ENCODE assay signal across 8 cellular contexts in the genomic region with DNA sequence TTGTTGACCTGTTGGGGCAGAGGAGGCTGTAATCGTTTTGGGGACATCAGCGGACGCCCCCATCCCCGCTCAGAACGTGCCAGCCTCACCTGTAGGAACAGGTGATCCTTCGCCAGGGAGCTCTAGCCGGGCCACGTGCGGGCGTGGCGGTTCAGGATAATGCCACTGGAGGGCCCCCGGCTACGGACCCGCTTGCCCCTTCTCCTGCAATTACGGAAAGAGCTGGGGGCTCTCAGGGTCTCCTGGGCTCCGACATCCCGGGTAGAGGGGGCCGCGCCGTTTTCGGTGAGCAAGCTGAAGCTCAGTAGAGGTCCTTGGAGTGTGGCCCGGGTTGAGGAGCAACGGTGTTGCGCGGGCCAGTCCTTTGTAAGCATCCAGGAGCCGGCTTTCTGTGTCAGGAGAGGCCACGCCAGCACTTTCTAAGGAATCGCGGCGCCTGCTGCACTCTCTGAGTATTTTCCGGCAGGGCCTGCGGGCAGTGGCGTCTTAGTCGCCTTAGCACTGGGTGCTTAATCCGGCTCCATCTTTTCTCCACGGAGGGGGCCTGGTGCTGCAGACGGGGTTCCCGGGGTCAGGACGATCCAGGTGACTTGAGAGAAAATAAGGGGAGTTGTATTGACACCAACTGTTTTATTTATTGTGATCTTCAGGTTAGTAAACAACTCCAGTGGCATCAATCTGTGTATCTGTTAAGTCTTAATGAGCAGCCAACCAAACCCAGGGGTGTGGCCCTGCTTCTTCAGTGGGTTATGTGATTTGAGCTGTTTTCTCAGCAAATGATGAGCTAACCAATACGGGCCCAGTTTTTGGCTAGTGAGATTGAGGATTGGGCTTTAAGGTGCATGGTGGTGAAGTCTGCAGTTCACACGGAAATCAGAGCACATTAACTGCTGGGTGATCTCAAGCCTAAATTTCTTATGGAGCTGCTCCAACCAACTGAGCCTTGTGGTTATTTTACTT. TPM values are rescaled to one million over a fixed set of nuclear protein-coding genes. Genes with fewer than 3 reads are reported as not detected.
DNase-seq lines count a peak whose midpoint lies in the region; ATAC-seq and TF ChIP-seq lines count a peak whose summit lies in the region.

No MANE protein-coding gene starts in this region.

- peak overlapping the region; percentile 96 for H3K4me2 ChIP-seq in SK-N-SH

- peak overlapping the region; percentile 70 for H3K9ac ChIP-seq in SK-N-SH

- peaks cover 0 to 2% (median 0%) of the 10 kb centered on the region in 7 donors for H3K9me3 Mint-ChIP-seq in CD4-positive, CD25-positive, alpha-beta regulatory T cell
- H3K9me3 Mint-ChIP-seq in effector memory CD8-positive, alpha-beta T cell = no peaks in the 10 kb centered on the region

- no peaks in the 10 kb centered on the region for H3K36me3 Mint-ChIP-seq in CD4-positive, CD25-positive, alpha-beta regulatory T cell
- peaks cover 9% of the 10 kb centered on the region for H3K36me3 Mint-ChIP-seq in effector memory CD8-positive, alpha-beta T cell (ENCODE audit: insufficient read depth)

- no peak for DNase-seq in CD4-positive, CD25-positive, alpha-beta regulatory T cell
- peak; percentile 79 for DNase-seq in HT-29 (ENCODE audit: low spot score)
- peak; percentile 67 for DNase-seq in SK-N-SH
- peak in 1 of 3 experiments; percentile 5 for DNase-seq in effector memory CD8-positive, alpha-beta T cell
- DNase-seq in medulla oblongata (ENCODE audit: extremely low spot score) = peak; percentile 46
- DNase-seq in GDM1 (lab: John Stamatoyannopoulos, UW) = no peak
- DNase-seq in SKM-1 treated with dmso at 0.1 percent for 144 hours (lab: John Stamatoyannopoulos, UW; ENCODE audit: unreplicated experiment) = no peak

- peak; percentile 47 for TF ChIP-seq RAD21 in SK-N-SH (IDR thresholded peaks at IDR 0.05; ENCODE audit: low read length)

- H3K27me3 Mint-ChIP-seq in CD4-positive, CD25-positive, alpha-beta regulatory T cell = peaks cover 59% of the 10 kb centered on the region
- peaks cover 45 to 59% of the 10 kb centered on the region in 2 donors for H3K27me3 Mint-ChIP-seq in effector memory CD8-positive, alpha-beta T cell

- no peaks in the 10 kb centered on the region for H3K9me2 ChIP-seq in SK-N-SH

- TF ChIP-seq CTCF in SK-N-SH (IDR thresholded peaks at IDR 0.05) = peak; percentile 51

- H2AFZ ChIP-seq in SK-N-SH (ENCODE audit: low read depth) = no peak overlapping the region

- no peak overlapping the region for H3K27ac ChIP-seq in CD4-positive, CD25-positive, alpha-beta regulatory T cell (ENCODE audit: insufficient read depth, low read length, poor library complexity, severe bottlenecking)
- H3K27ac ChIP-seq in SK-N-SH (ENCODE audit: low read depth in 2 of 2, low read length in 1 of 2) (peak overlapping the region in 1 of 2 experiments; percentile 17; a peak in 1 of 4 replicates), thymus (ENCODE audit: low read depth) (no peak overlapping the region)

- POLR2A ChIA-PET in SK-N-SH (lab: Yijun Ruan, JAX) = interaction anchor here (0.6 to 2.9 kb wide), 3 partner anchors 10 to 1471 kb away, joined by 3 to 18 read pairs (median 4); no protein-coding TSS in a partner anchor

- H3K4me3 ChIP-seq in CD4-positive, CD25-positive, alpha-beta regulatory T cell (ENCODE audit: low read depth, low read length) = no peak overlapping the region
- H3K4me3 ChIP-seq in SK-N-SH (ENCODE audit: low read depth in 2 of 2, low read length in 1 of 2) (peak overlapping the region; percentile 83 to 97), thymus (ENCODE audit: low read length) (peak overlapping the region; percentile 78)

- CTCF ChIA-PET in SK-N-SH (lab: Yijun Ruan, JAX) = interaction anchor here (0.7 to 4.5 kb wide), 21 partner anchors 9 to 292 kb away, joined by 3 to 34 read pairs (median 5); no protein-coding TSS in a partner anchor

- peaks cover 18% of the 10 kb centered on the region for H3K4me1 ChIP-seq in CD4-positive, CD25-positive, alpha-beta regulatory T cell (ENCODE audit: control insufficient read depth, insufficient read depth, low read length, poor library complexity, severe bottlenecking)
- peaks cover 8 to 25% of the 10 kb centered on the region in 2 experiments; a peak in 3 of 4 replicates for H3K4me1 ChIP-seq in SK-N-SH (ENCODE audit: control insufficient read depth in 1 of 2, insufficient read depth in 2 of 2, low read depth in 1 of 2, low read length in 1 of 2)
- peaks cover 16% of the 10 kb centered on the region for H3K4me1 ChIP-seq in thymus (ENCODE audit: control insufficient read depth, insufficient read depth, low read length)

- H3K27me3 ChIP-seq in CD4-positive, CD25-positive, alpha-beta regulatory T cell (ENCODE audit: control insufficient read depth, insufficient read depth, low read length) = peaks cover 22% of the 10 kb centered on the region
- H3K27me3 ChIP-seq in SK-N-SH (ENCODE audit: insufficient read depth) = no peaks in the 10 kb centered on the region
- H3K27me3 ChIP-seq in thymus (ENCODE audit: control insufficient read depth, insufficient read depth) = peaks cover 50% of the 10 kb centered on the region

- peak overlapping the region; percentile 89 to 95 (median 91) for H3K4me3 Mint-ChIP-seq in CD4-positive, CD25-positive, alpha-beta regulatory T cell
- H3K4me3 Mint-ChIP-seq in effector memory CD8-positive, alpha-beta T cell = peak overlapping the region; percentile 82 to 97

- WGBS in SK-N-SH (ENCODE audit: low lambda C conversion rate) = 23% methylated on average over 31 of the region's 41 CpGs
- 10% methylated on average over 41 of the region's 41 CpGs for WGBS in thymus

- H3K27ac Mint-ChIP-seq in CD4-positive, CD25-positive, alpha-beta regulatory T cell = no peak overlapping the region
- H3K27ac Mint-ChIP-seq in effector memory CD8-positive, alpha-beta T cell = peak overlapping the region in 1 of 2 donors; percentile 45

- peaks cover 38% of the 10 kb centered on the region for H4K20me1 ChIP-seq in SK-N-SH (ENCODE audit: insufficient read depth)

- no peak for ATAC-seq in CD4-positive, CD25-positive, alpha-beta regulatory T cell (ENCODE audit: low read depth in 2 of 2)
- no peak for ATAC-seq in effector memory CD8-positive, alpha-beta T cell (replicated peaks)

- H3F3A ChIP-seq in SK-N-SH (replicated peaks; ENCODE audit: insufficient read depth) = no peaks in the 10 kb centered on the region

- H3K4me1 Mint-ChIP-seq in CD4-positive, CD25-positive, alpha-beta regulatory T cell = peaks cover 0 to 27% (median 8%) of the 10 kb centered on the region in 4 donors
- H3K4me1 Mint-ChIP-seq in effector memory CD8-positive, alpha-beta T cell (ENCODE audit: low read depth in 2 of 2) = peaks cover 14 to 20% of the 10 kb centered on the region in 2 donors

- no peak for TF ChIP-seq EP300 in SK-N-SH (IDR thresholded peaks at IDR 0.05; ENCODE audit: borderline replicate concordance in 1 of 2, low read depth in 1 of 2, low read length in 1 of 2)

- no peaks in the 10 kb centered on the region for H3K36me3 ChIP-seq in CD4-positive, CD25-positive, alpha-beta regulatory T cell (ENCODE audit: control insufficient read depth, insufficient read depth, low read length)
- peaks cover 0 to 6% of the 10 kb centered on the region in 2 experiments for H3K36me3 ChIP-seq in SK-N-SH (replicated peaks in 1 of 2; ENCODE audit: control insufficient read depth in 1 of 2, insufficient read depth in 2 of 2, low read length in 1 of 2)
- H3K36me3 ChIP-seq in thymus (ENCODE audit: control insufficient read depth, insufficient read depth) = no peaks in the 10 kb centered on the region

- peaks cover 60% of the 10 kb centered on the region for H3K79me2 ChIP-seq in SK-N-SH (ENCODE audit: insufficient read depth)

- no peaks in the 10 kb centered on the region for H3K9me3 ChIP-seq in CD4-positive, CD25-positive, alpha-beta regulatory T cell (ENCODE audit: control insufficient read depth in 2 of 2, low read length in 2 of 2)
- no peaks in the 10 kb centered on the region for H3K9me3 ChIP-seq in SK-N-SH
- H3K9me3 ChIP-seq in thymus (ENCODE audit: control insufficient read depth) = peaks cover 3% of the 10 kb centered on the region

TF ChIP-seq in SK-N-SH, 30 proteins besides CTCF, POLR2A, EP300 and RAD21:
- TF ChIP-seq, protein P1, sequence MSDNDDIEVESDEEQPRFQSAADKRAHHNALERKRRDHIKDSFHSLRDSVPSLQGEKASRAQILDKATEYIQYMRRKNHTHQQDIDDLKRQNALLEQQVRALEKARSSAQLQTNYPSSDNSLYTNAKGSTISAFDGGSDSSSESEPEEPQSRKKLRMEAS (IDR thresholded peaks at IDR 0.05; ENCODE audit: low read depth) = peak; percentile 85
- TF ChIP-seq YY1 (IDR thresholded peaks at IDR 0.05; ENCODE audit: low read depth) = 0 out of 2 replicates have a peak, but pooled peaks have one; percentile 17
- TF ChIP-seq MXI1 (IDR thresholded peaks at IDR 0.05; ENCODE audit: low read depth, low read length) = peak; percentile 59
- no peak for TF ChIP-seq TCF12 (IDR thresholded peaks at IDR 0.05)
- no peak for TF ChIP-seq GABPA (IDR thresholded peaks at IDR 0.05; ENCODE audit: low read depth)
TF ChIP-seq in SK-N-SH: peak in this region for 3.

RNA-seq across cellular contexts. Expression of a gene that starts 1.9 kb away (rescaled TPM):
- total RNA-seq in CD4-positive, CD25-positive, alpha-beta regulatory T cell = 0.20 TPM
- not detected for polyA plus RNA-seq in CD4-positive, CD25-positive, alpha-beta regulatory T cell
- total RNA-seq in HT-29 (2014; rRNA removed; shearing (Covaris generic)) = 21.1 and 22.2 TPM in 2 replicates
- polyA plus RNA-seq in SK-N-SH (2012; rRNA removed) (28.0 and 33.5 TPM in 2 replicates), thymus (15.9 TPM)
- 17.3 and 20.2 TPM in 2 replicates for polyA plus RNA-seq in SK-N-SH (2012; cell fraction: cytosol; rRNA removed)
- 139 and 156 TPM in 2 replicates for polyA plus RNA-seq in SK-N-SH (2012; cell fraction: nucleus; rRNA removed)

Comparison
In these comparisons a context has a peak if more than half of its experiments do, and no peak if none do; other contexts are left out.
1. DNase-seq: peak in HT-29 (single experiment), SK-N-SH (single experiment) and medulla oblongata (single experiment); none in CD4-positive, CD25-positive, alpha-beta regulatory T cell (0 of 3), GDM1 (single experiment) and SKM-1 treated with dmso at 0.1 percent for 144 hours (single experiment).
2. RNA of a gene that starts 1.9 kb away (polyA plus RNA-seq): 17.3 to 156 TPM in SK-N-SH and 15.9 TPM in thymus (single experiment); not detected in CD4-positive, CD25-positive, alpha-beta regulatory T cell; every median in the first group is over 10 times any median in the second.